ENCODE assay signal across 6 cellular contexts in genomic region chr11:126268361-126268707, GRCh38. TPM values are rescaled to one million over a fixed set of nuclear protein-coding genes. Genes with fewer than 3 reads are reported as not detected.
DNase-seq lines count a peak whose midpoint lies in the region; ATAC-seq and TF ChIP-seq lines count a peak whose summit lies in the region.

No MANE protein-coding gene starts in this region.

- TF ChIP-seq CTCF in RWPE2 (IDR thresholded peaks at IDR 0.05; ENCODE audit: poor library complexity, severe bottlenecking), result no peak

- peak overlapping the region; percentile 78 for H3K9ac ChIP-seq in iPS-18a (ENCODE audit: low read length)

- H3K9me3 ChIP-seq in RWPE2 (ENCODE audit: severe bottlenecking) (no peaks in the 10 kb centered on the region), iPS-18a (ENCODE audit: control insufficient read depth, low read depth, low read length) (no peaks in the 10 kb centered on the region)

- H3K27me3 ChIP-seq in RWPE2 (ENCODE audit: insufficient read depth, poor library complexity, severe bottlenecking) (no peaks in the 10 kb centered on the region), iPS-18a (ENCODE audit: control insufficient read depth, insufficient read depth, low read length) (no peaks in the 10 kb centered on the region)

- H3K27ac ChIP-seq in RWPE2 (ENCODE audit: poor library complexity, severe bottlenecking) (peak overlapping the region; percentile 36), iPS-18a (ENCODE audit: low read length) (peak overlapping the region; percentile 65)

- peak overlapping the region; percentile 70 for H3K4me3 ChIP-seq in RWPE2 (ENCODE audit: severe bottlenecking)
- peak overlapping the region; percentile 84 for H3K4me3 ChIP-seq in iPS-18a (ENCODE audit: low read length)

- H3K4me1 ChIP-seq in RWPE2 (ENCODE audit: insufficient read depth, poor library complexity, severe bottlenecking) (no peaks in the 10 kb centered on the region), iPS-18a (ENCODE audit: control insufficient read depth, low read depth, low read length) (peaks cover 4% of the 10 kb centered on the region)

- H3K36me3 ChIP-seq in RWPE2 (ENCODE audit: low read depth) (peaks cover 50% of the 10 kb centered on the region), iPS-18a (ENCODE audit: control insufficient read depth, low read depth, low read length) (peaks cover 48% of the 10 kb centered on the region)

- in situ Hi-C loops in G401 (cut with HindIII; ENCODE audit: low sequenced_read_pairs), result no loop called here

- ATAC-seq in GM19452 (IDR thresholded peaks at IDR 0.05; ENCODE audit: unreplicated experiment) (peak; percentile 1), RWPE2 (ENCODE audit: low read depth) (peak; percentile 19), GM18909 (IDR thresholded peaks at IDR 0.05; ENCODE audit: poor library complexity, unreplicated experiment) (no peak)

- DNase-seq in RWPE2 (ENCODE audit: low spot score), result no peak
- no peak for DNase-seq in G401 (ENCODE audit: low spot score)
- DNase-seq in NCI-H1105 treated with DMSO at 0.1 percent for 48 hours (lab: John Stamatoyannopoulos, UW), result no peak

RNA-seq across cellular contexts. Expression of gene SRPRA, which starts 0.4 kb away (rescaled TPM):
- 56.0 and 64.6 TPM in 2 replicates for total RNA-seq in G401 (2014; rRNA removed; shearing (Covaris generic))

RNA-seq across cellular contexts. Expression of gene FOXRED1, which starts 0.6 kb away (rescaled TPM):
- total RNA-seq in G401 (2014; rRNA removed; shearing (Covaris generic)), result 54.0 and 73.2 TPM in 2 replicates

RNA-seq across cellular contexts. Expression of gene TIRAP, which starts 14.6 kb away (rescaled TPM):
- total RNA-seq in G401 (2014; rRNA removed; shearing (Covaris generic)), result 5.6 and 8.1 TPM in 2 replicates

RNA-seq across cellular contexts. Expression of gene DCPS, which starts 35.5 kb away (rescaled TPM):
- 25.0 and 48.3 TPM in 2 replicates for total RNA-seq in G401 (2014; rRNA removed; shearing (Covaris generic))

RNA-seq across cellular contexts. Expression of gene FAM118B, which starts 56.8 kb away (rescaled TPM):
- 33.4 and 64.3 TPM in 2 replicates for total RNA-seq in G401 (2014; rRNA removed; shearing (Covaris generic))
